Comparison of ENCODE assay signal across 21 cellular contexts in genomic region chr3:43218921-43219320, GRCh38.
"Had no signal": no experiment of that assay in that cellular context is flagged by ENCODE, and none has a peak within 500 bp of the region (broad histone marks: within the 10 kb centered on the region; RNA-seq: fewer than 3 reads in every experiment).

No MANE protein-coding gene starts in this region.

- H3K36me3 ChIP-seq: esophagus squamous epithelium, gastrocnemius medialis, heart right ventricle, left lung had no signal

- H3K4me1 ChIP-seq: gastrocnemius medialis, left lung had no signal

- H3K27ac ChIP-seq: coronary artery, dorsolateral prefrontal cortex, esophagus squamous epithelium, gastrocnemius medialis, left lung had no signal

- ATAC-seq: gastrocnemius medialis, heart right ventricle, left cardiac atrium, left lung, left ventricle myocardium superior, mucosa of descending colon had no signal

- H3K4me1 Mint-ChIP-seq: memory B cell, naive B cell had no signal

- H3K4me3 Mint-ChIP-seq: memory B cell, naive B cell had no signal

- H3K36me3 Mint-ChIP-seq: memory B cell, naive B cell had no signal

- H3K9me3 ChIP-seq: esophagus squamous epithelium, gastrocnemius medialis, mucosa of descending colon had no signal

- DNase-seq: dermis blood vessel endothelial cell; dorsolateral prefrontal cortex; effector CD4-positive, alpha-beta T cell; effector memory CD4-positive, alpha-beta T cell; esophagus squamous epithelium; foreskin fibroblast; gastrocnemius medialis; glutamatergic neuron; head of caudate nucleus; heart right ventricle; hippocampal formation; left cardiac atrium; left lung; left ventricle myocardium superior; mammary epithelial cell; mesendoderm; mucosa of descending colon; naive B cell had no signal

- H3K27ac Mint-ChIP-seq: memory B cell, naive B cell had no signal

- H3K27me3 ChIP-seq: esophagus squamous epithelium, gastrocnemius medialis, heart right ventricle, left lung had no signal

- H3K9me3 Mint-ChIP-seq: memory B cell, naive B cell had no signal

- H3K4me3 ChIP-seq: coronary artery, dorsolateral prefrontal cortex, esophagus squamous epithelium, gastrocnemius medialis, heart right ventricle, left lung, lung, mucosa of descending colon had no signal
